11 cellular contexts compared by ENCODE assay signal in genomic region chr5:69265931-69266330, GRCh38. TPM values are rescaled to one million over a fixed set of nuclear protein-coding genes. Genes with fewer than 3 reads are reported as not detected.
DNase-seq lines count a peak whose midpoint lies in the region; ATAC-seq and TF ChIP-seq lines count a peak whose summit lies in the region.
"Had no signal": no experiment of that assay in that cellular context is flagged by ENCODE, and none has a peak within 500 bp of the region (broad histone marks: within the 10 kb centered on the region; RNA-seq: fewer than 3 reads in every experiment).

No MANE protein-coding gene starts in this region.

- H3K9ac ChIP-seq in Karpas-422 (ENCODE audit: low read length) = no peak overlapping the region

- H3K4me2 ChIP-seq in Karpas-422 (ENCODE audit: low read depth, low read length, poor library complexity, severe bottlenecking) = no peak overlapping the region

- no peaks in the 10 kb centered on the region for H3K9me2 ChIP-seq in Karpas-422 (replicated peaks; ENCODE audit: insufficient read depth, low read length)

- no peaks in the 10 kb centered on the region for H3K4me1 Mint-ChIP-seq in activated CD4-positive, alpha-beta T cell treated with anti-CD3 and anti-CD28 coated beads for 36 hours
- H3K4me1 Mint-ChIP-seq in osteocyte (ENCODE audit: unreplicated experiment) = peaks cover 26% of the 10 kb centered on the region

- H2AFZ ChIP-seq in Karpas-422 (ENCODE audit: low read length) = no peak overlapping the region

- no peak overlapping the region for H3K27ac Mint-ChIP-seq in activated CD4-positive, alpha-beta T cell treated with anti-CD3 and anti-CD28 coated beads for 36 hours
- H3K27ac Mint-ChIP-seq in osteocyte (ENCODE audit: unreplicated experiment) = peak overlapping the region; percentile 83

- H3K36me3 Mint-ChIP-seq in activated CD4-positive, alpha-beta T cell treated with anti-CD3 and anti-CD28 coated beads for 36 hours (ENCODE audit: low read depth) = peaks cover 37% of the 10 kb centered on the region
- H3K36me3 Mint-ChIP-seq in osteocyte (ENCODE audit: unreplicated experiment) = peaks cover 51% of the 10 kb centered on the region

- in situ Hi-C loops in gastrocnemius medialis (cut with MboI; ENCODE audit: low sequenced_read_pairs in 4 of 4) = no loop called here

- no peaks in the 10 kb centered on the region for H4K20me1 ChIP-seq in Karpas-422 (ENCODE audit: insufficient read depth, low read depth, low read length)

- no peak overlapping the region for H3K4me3 ChIP-seq in Karpas-422 (ENCODE audit: low read length)
- H3K4me3 ChIP-seq in gastrocnemius medialis = no peak overlapping the region

- POLR2A ChIA-PET in activated CD4-positive, alpha-beta T cell treated with anti-CD3 and anti-CD28 coated beads for 36 hours (lab: Charles Lee) = interaction anchor here (0.6 kb wide), 1 partner anchor 216 kb away, joined by 3 read pairs; no protein-coding TSS in a partner anchor

- H3K4me1 ChIP-seq in Karpas-422 (ENCODE audit: low read length) (peaks cover 7% of the 10 kb centered on the region), gastrocnemius medialis (no peaks in the 10 kb centered on the region)

- no peak for TF ChIP-seq CTCF in osteocyte (IDR thresholded peaks at IDR 0.05)
- TF ChIP-seq CTCF in gastrocnemius medialis (IDR thresholded peaks at IDR 0.05 in 4 of 5, conservative IDR thresholded peaks at IDR 0.05 in 1 of 5) = no peak

- intact Hi-C loops in activated CD4-positive, alpha-beta T cell treated with anti-CD3 and anti-CD28 coated beads for 36 hours (cut with DNase I, micrococcal nuclease) = no loop called here
- intact Hi-C loops in gastrocnemius medialis (cut with DNase I; ENCODE audit: low total_unique reads) = no loop called here

- H3K27me3 ChIP-seq in Karpas-422 (ENCODE audit: low read length) (no peaks in the 10 kb centered on the region), gastrocnemius medialis (no peaks in the 10 kb centered on the region)

- H3K79me2 ChIP-seq in Karpas-422 (ENCODE audit: low read length) = no peaks in the 10 kb centered on the region

- H3K36me3 ChIP-seq in Karpas-422 (ENCODE audit: insufficient read depth, low read length) = peaks cover 31% of the 10 kb centered on the region; the same call in 1 of the 2 replicates
- H3K36me3 ChIP-seq in gastrocnemius medialis = peaks cover 0 to 54% of the 10 kb centered on the region in 2 donors

- peak; percentile 31 for DNase-seq in activated CD4-positive, alpha-beta T cell treated with anti-CD3 and anti-CD28 coated beads for 36 hours
- DNase-seq in activated CD4-positive, alpha-beta T cell treated with anti-CD3 and anti-CD28 coated beads, Interleukin-2, amount 50 U/mL, for 1 hour = no peak
- DNase-seq in Karpas-422 (peak; percentile 59), cerebellar cortex (ENCODE audit: low spot score) (peak; percentile 36), osteocyte (ENCODE audit: extremely low spot score, unreplicated experiment) (peak; percentile 74), gastrocnemius medialis (no peak)
- DNase-seq: activated CD8-positive, alpha-beta memory T cell treated with anti-CD3 and anti-CD28 coated beads, Interleukin-2, amount 50 U/mL, for 4 hours; NCI-H526 treated with DMSO at 0.1 percent for 48 hours had no signal

- no peaks in the 10 kb centered on the region for H3K9me3 Mint-ChIP-seq in activated CD4-positive, alpha-beta T cell treated with anti-CD3 and anti-CD28 coated beads for 36 hours (ENCODE audit: low read depth)
- H3K9me3 Mint-ChIP-seq in osteocyte (ENCODE audit: unreplicated experiment) = no peaks in the 10 kb centered on the region
- H3K9me3 Mint-ChIP-seq: CD8-positive, alpha-beta T cell had no signal

- H3K27me3 Mint-ChIP-seq in activated CD4-positive, alpha-beta T cell treated with anti-CD3 and anti-CD28 coated beads for 36 hours = no peaks in the 10 kb centered on the region
- no peaks in the 10 kb centered on the region for H3K27me3 Mint-ChIP-seq in osteocyte (ENCODE audit: unreplicated experiment)

- H3K27ac ChIP-seq in Karpas-422 (ENCODE audit: low read length) (no peak overlapping the region), gastrocnemius medialis (no peak overlapping the region)

- CTCF ChIA-PET in activated CD4-positive, alpha-beta T cell treated with anti-CD3 and anti-CD28 coated beads for 36 hours (lab: Charles Lee) = interaction anchor here (0.6 to 1.4 kb wide), 5 partner anchors 8 to 49 kb away, joined by 3 to 7 read pairs (median 4); no protein-coding TSS in a partner anchor

- peak; percentile 44 for ATAC-seq in activated CD4-positive, alpha-beta T cell treated with anti-CD3 and anti-CD28 coated beads for 36 hours
- ATAC-seq in HG02642 (IDR thresholded peaks at IDR 0.05; ENCODE audit: poor library complexity, unreplicated experiment) (no peak), HG02571 (IDR thresholded peaks at IDR 0.05; ENCODE audit: unreplicated experiment) (no peak), gastrocnemius medialis (no peak)
- ATAC-seq: CD8-positive, alpha-beta T cell had no signal

- H3K4me3 Mint-ChIP-seq in activated CD4-positive, alpha-beta T cell treated with anti-CD3 and anti-CD28 coated beads for 36 hours = no peak overlapping the region
- H3K4me3 Mint-ChIP-seq in osteocyte (ENCODE audit: unreplicated experiment) = no peak overlapping the region
- H3K4me3 Mint-ChIP-seq: CD8-positive, alpha-beta T cell had no signal

- TF ChIP-seq POLR2A in gastrocnemius medialis (IDR thresholded peaks at IDR 0.05) = no peak

- H3K9me3 ChIP-seq in Karpas-422 (ENCODE audit: low read length) (no peaks in the 10 kb centered on the region), gastrocnemius medialis (no peaks in the 10 kb centered on the region)

RNA-seq across cellular contexts. Expression of gene CDK7, which starts 31.2 kb away (rescaled TPM):
- total RNA-seq in activated CD4-positive, alpha-beta T cell treated with anti-CD3 and anti-CD28 coated beads for 36 hours = 10 to 100 TPM; 47.0 to 47.8 TPM
- total RNA-seq in Karpas-422 (2014; rRNA removed; shearing (Covaris generic); ENCODE audit: low replicate concordance) = 42.1 and 47.1 TPM in 2 replicates
- total RNA-seq in osteocyte (32.5 and 35.4 TPM in 2 replicates), gastrocnemius medialis (10 to 100 TPM; 23.4 to 31.6 (median 28.0) TPM)

Comparison
In these comparisons a context has a peak if more than half of its experiments do, and no peak if none do; other contexts are left out.
1. DNase-seq: peak in activated CD4-positive, alpha-beta T cell treated with anti-CD3 and anti-CD28 coated beads for 36 hours (single experiment), Karpas-422 (single experiment), cerebellar cortex (single experiment) and osteocyte (single experiment); none in activated CD4-positive, alpha-beta T cell treated with anti-CD3 and anti-CD28 coated beads, Interleukin-2, amount 50 U/mL, for 1 hour (single experiment) and gastrocnemius medialis (0 of 2).